In genomic region chr2:52193804-52194203, GRCh38 we compare ENCODE assay signal across 23 cellular contexts.
DNase-seq lines count a peak whose midpoint lies in the region; ATAC-seq and TF ChIP-seq lines count a peak whose summit lies in the region.
"Had no signal": no experiment of that assay in that cellular context is flagged by ENCODE, and none has a peak within 500 bp of the region (broad histone marks: within the 10 kb centered on the region; RNA-seq: fewer than 3 reads in every experiment).

No MANE protein-coding gene starts in this region.

- H3K9me3 ChIP-seq in HCT116 (ENCODE audit: control insufficient read depth in 1 of 2, insufficient read depth in 1 of 2, low read depth in 1 of 2, low read length in 2 of 2) (no peaks in the 10 kb centered on the region), smooth muscle cell (replicated peaks; ENCODE audit: low read depth) (no peaks in the 10 kb centered on the region)
- H3K9me3 ChIP-seq: BE2C; BLaER1 treated with 17β-estradiol and CSF1 and Interleukin-3, amounts not matched to agents 10 nM and 100 nM had no signal

- TF ChIP-seq POLR2A in HCT116 (IDR thresholded peaks at IDR 0.05; ENCODE audit: borderline replicate concordance, extremely low read depth, insufficient read depth, insufficient read length) (no peak), lower leg skin (IDR thresholded peaks at IDR 0.05) (no peak)

- no peak overlapping the region for H3K9ac ChIP-seq in HCT116 (ENCODE audit: low read length)
- no peak overlapping the region for H3K9ac ChIP-seq in smooth muscle cell (ENCODE audit: low read depth)
- H3K9ac ChIP-seq: BLaER1 treated with 17β-estradiol and CSF1 and Interleukin-3, amounts not matched to agents 10 nM and 100 nM had no signal

- H3K4me1 Mint-ChIP-seq in endothelial cell (ENCODE audit: unreplicated experiment): peaks cover 18% of the 10 kb centered on the region
- H3K4me1 Mint-ChIP-seq: CD14-positive monocyte; CD8-positive, alpha-beta memory T cell had no signal

- H3K4me3 ChIP-seq in HCT116 (replicated peaks in 1 of 2; ENCODE audit: low read depth in 1 of 2, low read length in 2 of 2) (no peak overlapping the region), smooth muscle cell (no peak overlapping the region), lower leg skin (ENCODE audit: low read depth, poor library complexity, severe bottlenecking) (no peak overlapping the region)
- H3K4me3 ChIP-seq: A549; BLaER1 treated with 17β-estradiol and CSF1 and Interleukin-3, amounts not matched to agents 10 nM and 100 nM; GM23338 had no signal

- no peak for ATAC-seq in HCT116
- no peak for ATAC-seq in left colon
- ATAC-seq: A549, GM23338 had no signal

- 75% methylated on average over 2 of the region's 2 CpGs for WGBS in smooth muscle cell (ENCODE audit: low lambda C conversion rate)
- 63 to 70% methylated on average over 2 of the region's 2 CpGs for WGBS in lower leg skin, 2 donors

- TF ChIP-seq CTCF in HCT116 (IDR thresholded peaks at IDR 0.05 in 2 of 3, conservative IDR thresholded peaks at IDR 0.05 in 1 of 3; ENCODE audit: borderline replicate concordance in 1 of 3, insufficient read depth in 1 of 3, low read depth in 2 of 3, low read length in 2 of 3) (no peak), endothelial cell (IDR thresholded peaks at IDR 0.05; ENCODE audit: unreplicated experiment) (no peak), smooth muscle cell (IDR thresholded peaks at IDR 0.05; ENCODE audit: borderline replicate concordance, insufficient read depth, poor library complexity, severe bottlenecking) (no peak), lower leg skin (IDR thresholded peaks at IDR 0.05) (no peak)

- H3K36me3 ChIP-seq in HCT116 (ENCODE audit: control insufficient read depth in 1 of 2, insufficient read depth in 2 of 2, low read length in 2 of 2) (no peaks in the 10 kb centered on the region), smooth muscle cell (ENCODE audit: low read depth) (no peaks in the 10 kb centered on the region)
- H3K36me3 ChIP-seq: BE2C; BLaER1 treated with 17β-estradiol and CSF1 and Interleukin-3, amounts not matched to agents 10 nM and 100 nM had no signal

- H3K27ac ChIP-seq in HCT116 (ENCODE audit: low read depth, low read length) (no peak overlapping the region), smooth muscle cell (ENCODE audit: low read depth) (no peak overlapping the region)
- H3K27ac ChIP-seq: A549; BLaER1 treated with 17β-estradiol and CSF1 and Interleukin-3, amounts not matched to agents 10 nM and 100 nM had no signal

- CTCF ChIA-PET in HCT116 (lab: Charles Lee): no interaction called here

- intact Hi-C loops in HCT116 (cut with micrococcal nuclease) (no loop called here), left colon (cut with DNase I, micrococcal nuclease) (no loop called here), lower leg skin (cut with DNase I; ENCODE audit: low total_unique reads) (no loop called here)

- peak overlapping the region; percentile 32 for H3K27ac Mint-ChIP-seq in endothelial cell (ENCODE audit: unreplicated experiment)
- H3K27ac Mint-ChIP-seq: CD14-positive monocyte; CD4-positive, alpha-beta T cell; CD8-positive, alpha-beta memory T cell; GM23338; H9; HFFc6 had no signal

- TF ChIP-seq RAD21 in HCT116 (IDR thresholded peaks at IDR 0.05; ENCODE audit: low read depth): no peak

- no peaks in the 10 kb centered on the region for H3F3A ChIP-seq in smooth muscle cell (ENCODE audit: low read depth)

- POLR2A ChIA-PET in HCT116 (lab: Charles Lee): no interaction called here

- RAD21 ChIA-PET in HCT116 (lab: Charles Lee; ENCODE audit: low non-redundant PET in 1 of 2, low total read pairs in 2 of 2, uncharacterized antibody in 2 of 2, unreplicated experiment in 2 of 2): no interaction called here

- BruUV-seq in HCT116 (replicated peaks; lab: Mats Ljungman, UMichigan): no TSS peak

- H3K4me1 ChIP-seq in HCT116 (ENCODE audit: control insufficient read depth in 1 of 2, insufficient read depth in 2 of 2, low read length in 2 of 2) (no peaks in the 10 kb centered on the region), smooth muscle cell (ENCODE audit: low read depth) (no peaks in the 10 kb centered on the region)
- H3K4me1 ChIP-seq: A549; BE2C; BLaER1 treated with 17β-estradiol and CSF1 and Interleukin-3, amounts not matched to agents 10 nM and 100 nM had no signal

- no peak overlapping the region for H3K4me3 Mint-ChIP-seq in endothelial cell (ENCODE audit: unreplicated experiment)
- H3K4me3 Mint-ChIP-seq: CD14-positive monocyte; CD4-positive, alpha-beta T cell; CD8-positive, alpha-beta memory T cell; GM23338; H9; HFFc6 had no signal

- no peaks in the 10 kb centered on the region for H3K36me3 Mint-ChIP-seq in endothelial cell (ENCODE audit: low read depth, unreplicated experiment)
- H3K36me3 Mint-ChIP-seq: CD14-positive monocyte; CD8-positive, alpha-beta memory T cell had no signal

- H3K27me3 ChIP-seq in HCT116 (ENCODE audit: insufficient read depth, low read length) (no peaks in the 10 kb centered on the region), smooth muscle cell (ENCODE audit: low read depth) (no peaks in the 10 kb centered on the region)
- H3K27me3 ChIP-seq: BE2C; BLaER1 treated with 17β-estradiol and CSF1 and Interleukin-3, amounts not matched to agents 10 nM and 100 nM had no signal

- no peaks in the 10 kb centered on the region for H3K9me3 Mint-ChIP-seq in endothelial cell (ENCODE audit: unreplicated experiment)
- H3K9me3 Mint-ChIP-seq: CD14-positive monocyte, GM23338, H9, HFFc6 had no signal

- H4K20me1 ChIP-seq in HCT116 (ENCODE audit: insufficient read depth) (no peaks in the 10 kb centered on the region), smooth muscle cell (ENCODE audit: low read depth) (no peaks in the 10 kb centered on the region)
- H4K20me1 ChIP-seq: BLaER1 treated with 17β-estradiol and CSF1 and Interleukin-3, amounts not matched to agents 10 nM and 100 nM had no signal

- H2AFZ ChIP-seq in HCT116 (ENCODE audit: low read depth, low read length, poor library complexity, severe bottlenecking) (peak overlapping the region; percentile 38), smooth muscle cell (ENCODE audit: low read depth) (peak overlapping the region; percentile 26)
- H2AFZ ChIP-seq: GM23338 had no signal

- no peak overlapping the region for H3K4me2 ChIP-seq in HCT116 (ENCODE audit: low read length)
- H3K4me2 ChIP-seq in smooth muscle cell: no peak overlapping the region
- H3K4me2 ChIP-seq: A549; BLaER1 treated with 17β-estradiol and CSF1 and Interleukin-3, amounts not matched to agents 10 nM and 100 nM; GM23338 had no signal

- no peaks in the 10 kb centered on the region for H3K79me2 ChIP-seq in HCT116 (ENCODE audit: insufficient read depth, low read length)
- H3K79me2 ChIP-seq in smooth muscle cell (ENCODE audit: low read depth): no peaks in the 10 kb centered on the region

- DNase-seq in NOMO-1 treated with DMSO at 0.1 percent for 48 hours (lab: John Stamatoyannopoulos, UW; ENCODE audit: unreplicated experiment) (peak; percentile 5), NOMO-1 (lab: John Stamatoyannopoulos, UW; ENCODE audit: unreplicated experiment in 2 of 2) (no peak), HCT116 (ENCODE audit: low read depth, low spot score) (no peak), endothelial cell (ENCODE audit: low spot score) (no peak), smooth muscle cell (lab: John Stamatoyannopoulos, UW; ENCODE audit: unreplicated experiment) (no peak), left colon (no peak), lower leg skin (ENCODE audit: low spot score in 2 of 2) (no peak)
- DNase-seq: 8988T; ACHN; AML-193; BE2C; Calu3; CD4-positive, alpha-beta T cell; CD8-positive, alpha-beta memory T cell; DMS53; DMS79 treated with DMSO at 0.1 percent for 48 hours; GF-D8; H9; HFFc6 had no signal

- no peaks in the 10 kb centered on the region for H3K9me2 ChIP-seq in HCT116 (ENCODE audit: insufficient read depth)

- H3K27me3 Mint-ChIP-seq in endothelial cell (ENCODE audit: unreplicated experiment): no peaks in the 10 kb centered on the region
- H3K27me3 Mint-ChIP-seq: CD4-positive, alpha-beta T cell; CD8-positive, alpha-beta memory T cell had no signal

TF ChIP-seq in HCT116, 20 proteins besides CTCF, POLR2A, EP300 and RAD21 (continues in another document):
- TF ChIP-seq ZFX (IDR thresholded peaks at IDR 0.05) (no peak), SRF (IDR thresholded peaks at IDR 0.05; ENCODE audit: low read depth) (no peak), EZH2 (IDR thresholded peaks at IDR 0.05) (no peak), JUND (IDR thresholded peaks at IDR 0.05) (no peak), SIN3A (IDR thresholded peaks at IDR 0.05; ENCODE audit: low read depth) (no peak), SP1 (IDR thresholded peaks at IDR 0.05; ENCODE audit: low read depth) (no peak), YY1 (IDR thresholded peaks at IDR 0.05; ENCODE audit: extremely low read depth, insufficient replicate concordance, low read depth, low read length) (no peak), ELF1 (IDR thresholded peaks at IDR 0.05; ENCODE audit: borderline replicate concordance, low read depth) (no peak)
- TF ChIP-seq, protein P1, sequence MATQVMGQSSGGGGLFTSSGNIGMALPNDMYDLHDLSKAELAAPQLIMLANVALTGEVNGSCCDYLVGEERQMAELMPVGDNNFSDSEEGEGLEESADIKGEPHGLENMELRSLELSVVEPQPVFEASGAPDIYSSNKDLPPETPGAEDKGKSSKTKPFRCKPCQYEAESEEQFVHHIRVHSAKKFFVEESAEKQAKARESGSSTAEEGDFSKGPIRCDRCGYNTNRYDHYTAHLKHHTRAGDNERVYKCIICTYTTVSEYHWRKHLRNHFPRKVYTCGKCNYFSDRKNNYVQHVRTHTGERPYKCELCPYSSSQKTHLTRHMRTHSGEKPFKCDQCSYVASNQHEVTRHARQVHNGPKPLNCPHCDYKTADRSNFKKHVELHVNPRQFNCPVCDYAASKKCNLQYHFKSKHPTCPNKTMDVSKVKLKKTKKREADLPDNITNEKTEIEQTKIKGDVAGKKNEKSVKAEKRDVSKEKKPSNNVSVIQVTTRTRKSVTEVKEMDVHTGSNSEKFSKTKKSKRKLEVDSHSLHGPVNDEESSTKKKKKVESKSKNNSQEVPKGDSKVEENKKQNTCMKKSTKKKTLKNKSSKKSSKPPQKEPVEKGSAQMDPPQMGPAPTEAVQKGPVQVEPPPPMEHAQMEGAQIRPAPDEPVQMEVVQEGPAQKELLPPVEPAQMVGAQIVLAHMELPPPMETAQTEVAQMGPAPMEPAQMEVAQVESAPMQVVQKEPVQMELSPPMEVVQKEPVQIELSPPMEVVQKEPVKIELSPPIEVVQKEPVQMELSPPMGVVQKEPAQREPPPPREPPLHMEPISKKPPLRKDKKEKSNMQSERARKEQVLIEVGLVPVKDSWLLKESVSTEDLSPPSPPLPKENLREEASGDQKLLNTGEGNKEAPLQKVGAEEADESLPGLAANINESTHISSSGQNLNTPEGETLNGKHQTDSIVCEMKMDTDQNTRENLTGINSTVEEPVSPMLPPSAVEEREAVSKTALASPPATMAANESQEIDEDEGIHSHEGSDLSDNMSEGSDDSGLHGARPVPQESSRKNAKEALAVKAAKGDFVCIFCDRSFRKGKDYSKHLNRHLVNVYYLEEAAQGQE (IDR thresholded peaks at IDR 0.05; ENCODE audit: low read depth): no peak
- TF ChIP-seq, protein P2, sequence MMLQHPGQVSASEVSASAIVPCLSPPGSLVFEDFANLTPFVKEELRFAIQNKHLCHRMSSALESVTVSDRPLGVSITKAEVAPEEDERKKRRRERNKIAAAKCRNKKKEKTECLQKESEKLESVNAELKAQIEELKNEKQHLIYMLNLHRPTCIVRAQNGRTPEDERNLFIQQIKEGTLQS (IDR thresholded peaks at IDR 0.05): no peak
